ENCODE assay signal across 24 cellular contexts in the genomic region with DNA sequence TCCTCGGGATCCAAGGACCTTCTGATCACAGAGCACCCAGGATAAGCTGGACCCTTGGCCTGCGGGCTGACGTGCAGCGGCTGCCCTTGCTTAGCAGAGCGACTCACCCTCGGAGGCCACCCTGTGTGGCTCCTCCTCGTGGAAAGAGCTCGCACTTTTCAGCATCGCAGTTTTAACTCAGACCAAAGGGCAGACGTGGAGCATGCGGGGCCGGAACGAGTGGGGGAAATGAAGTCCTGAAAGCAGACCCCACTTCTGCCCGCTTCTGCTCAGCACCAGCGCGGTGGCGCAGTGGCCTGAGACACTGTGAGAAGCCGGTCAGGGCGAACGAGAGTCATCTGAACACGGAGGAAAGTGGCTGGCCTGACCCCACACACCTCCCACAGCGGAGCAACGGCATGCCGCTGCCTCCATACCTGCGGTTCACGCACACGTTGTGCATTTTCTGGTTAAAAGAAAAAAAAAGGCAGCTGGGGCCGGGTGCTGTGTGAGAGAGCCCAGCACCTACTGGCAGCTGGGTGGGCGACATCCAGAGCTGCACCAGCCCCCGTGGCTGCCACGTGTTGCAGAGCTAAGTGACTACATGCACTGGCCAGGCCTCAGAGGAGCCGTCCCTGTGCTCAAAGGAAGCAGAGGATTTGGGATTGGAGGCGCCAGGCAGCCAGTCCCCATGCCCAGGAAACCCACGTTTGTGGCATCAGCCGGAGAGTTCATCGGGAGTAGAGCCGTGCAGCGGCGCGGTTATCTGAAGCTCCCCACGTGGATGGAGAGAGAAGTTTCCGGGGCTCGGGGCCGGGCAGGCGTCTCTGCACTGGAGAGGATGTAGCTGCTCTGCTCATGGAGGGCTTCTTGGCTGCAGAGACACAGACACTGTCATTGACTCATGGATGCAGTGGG.
A peak's percentile ranks its signal among the peaks of the same experiment; 100 is the strongest.
DNase-seq lines count a peak whose midpoint lies in the region; ATAC-seq and TF ChIP-seq lines count a peak whose summit lies in the region.
"Had no signal": no experiment of that assay in that cellular context is flagged by ENCODE, and none has a peak within 500 bp of the region (broad histone marks: within the 10 kb centered on the region; RNA-seq: fewer than 3 reads in every experiment).

No MANE protein-coding gene starts in this region.

- no peak for DNase-seq in stimulated activated naive CD8-positive, alpha-beta T cell treated with anti-CD3 and anti-CD28 coated beads, Interleukin-15, amount 100 ng/mL, for 72 hours
- no peak for DNase-seq in stimulated activated naive CD8-positive, alpha-beta T cell treated with anti-CD3 and anti-CD28 coated beads, Interleukin-15, Interleukin-2, amounts not matched to agents 100 U/mL and 50 U/mL, for 24 hours
- no peak for DNase-seq in nephron progenitor cell
- no peak for DNase-seq in prostate gland (ENCODE audit: low spot score)
- no peak for DNase-seq in HFFc6
- DNase-seq: activated CD4-positive, alpha-beta T cell treated with anti-CD3 and anti-CD28 coated beads for 48 hours; activated naive CD8-positive, alpha-beta T cell treated with anti-CD3 and anti-CD28 coated beads for 36 hours; dermis blood vessel endothelial cell; esophagus squamous epithelium; foreskin melanocyte; left lung; naive thymus-derived CD4-positive, alpha-beta T cell; pancreas; stimulated activated CD4-positive, alpha-beta T cell treated with anti-CD3 and anti-CD28 coated beads, Interleukin-4, amount 100 ng/mL, for 24 hours; stimulated activated naive CD4-positive, alpha-beta T cell; T-helper 2 cell; uterus had no signal

- H3K4me3 Mint-ChIP-seq in stimulated activated naive CD8-positive, alpha-beta T cell treated with anti-CD3 and anti-CD28 coated beads, Interleukin-15, amount 100 ng/mL, for 72 hours, result no peak overlapping the region
- H3K4me3 Mint-ChIP-seq in nephron progenitor cell, result no peak overlapping the region
- H3K4me3 Mint-ChIP-seq in HFFc6, result no peak overlapping the region
- H3K4me3 Mint-ChIP-seq: activated naive CD8-positive, alpha-beta T cell treated with anti-CD3 and anti-CD28 coated beads for 36 hours; central memory CD8-positive, alpha-beta T cell; mesothelial cell of epicardium; naive thymus-derived CD4-positive, alpha-beta T cell had no signal

- TF ChIP-seq CTCF in VCaP (conservative IDR thresholded peaks at IDR 0.05) (no peak), nephron progenitor cell (IDR thresholded peaks at IDR 0.05) (no peak), prostate gland (IDR thresholded peaks at IDR 0.05) (no peak), HFFc6 (IDR thresholded peaks at IDR 0.05) (no peak)

- no peaks in the 10 kb centered on the region for H3K4me1 Mint-ChIP-seq in stimulated activated naive CD8-positive, alpha-beta T cell treated with anti-CD3 and anti-CD28 coated beads, Interleukin-15, amount 100 ng/mL, for 72 hours
- H3K4me1 Mint-ChIP-seq in nephron progenitor cell, result peaks cover 12% of the 10 kb centered on the region
- no peaks in the 10 kb centered on the region for H3K4me1 Mint-ChIP-seq in HFFc6 (ENCODE audit: low read depth)
- H3K4me1 Mint-ChIP-seq: activated naive CD8-positive, alpha-beta T cell treated with anti-CD3 and anti-CD28 coated beads for 36 hours; central memory CD8-positive, alpha-beta T cell; naive thymus-derived CD4-positive, alpha-beta T cell had no signal

- H3K36me3 ChIP-seq in prostate gland, result no peaks in the 10 kb centered on the region
- H3K36me3 ChIP-seq: uterus had no signal

- intact Hi-C loops in prostate gland (cut with DNase I), result no loop called here

- H3K27ac Mint-ChIP-seq in stimulated activated naive CD8-positive, alpha-beta T cell treated with anti-CD3 and anti-CD28 coated beads, Interleukin-15, amount 100 ng/mL, for 72 hours, result peak overlapping the region; percentile 61 to 90
- H3K27ac Mint-ChIP-seq in nephron progenitor cell (peak overlapping the region; percentile 85), HFFc6 (no peak overlapping the region)
- H3K27ac Mint-ChIP-seq: activated naive CD8-positive, alpha-beta T cell treated with anti-CD3 and anti-CD28 coated beads for 36 hours; mesothelial cell of epicardium had no signal

- H3K4me1 ChIP-seq in prostate gland (replicated peaks), result peaks cover 8% of the 10 kb centered on the region
- H3K4me1 ChIP-seq: pancreas, uterus had no signal

- H3K4me3 ChIP-seq in prostate gland, result no peak overlapping the region
- H3K4me3 ChIP-seq: esophagus squamous epithelium, left lung, pancreas, thoracic aorta, uterus had no signal

- 93% methylated on average over 45 of the region's 45 CpGs for whole genome bisulfite sequencing in prostate gland

- H3K27me3 Mint-ChIP-seq in stimulated activated naive CD8-positive, alpha-beta T cell treated with anti-CD3 and anti-CD28 coated beads, Interleukin-15, amount 100 ng/mL, for 72 hours, result no peaks in the 10 kb centered on the region
- no peaks in the 10 kb centered on the region for H3K27me3 Mint-ChIP-seq in nephron progenitor cell (ENCODE audit: low read depth, poor library complexity)
- peaks cover 2% of the 10 kb centered on the region for H3K27me3 Mint-ChIP-seq in HFFc6 (ENCODE audit: insufficient read depth)
- H3K27me3 Mint-ChIP-seq: activated naive CD8-positive, alpha-beta T cell treated with anti-CD3 and anti-CD28 coated beads for 36 hours; central memory CD8-positive, alpha-beta T cell; naive thymus-derived CD4-positive, alpha-beta T cell had no signal

- no peak for ATAC-seq in stimulated activated naive CD8-positive, alpha-beta T cell treated with anti-CD3 and anti-CD28 coated beads, Interleukin-15, amount 100 ng/mL, for 72 hours
- ATAC-seq in stimulated activated naive CD8-positive, alpha-beta T cell treated with anti-CD3 and anti-CD28 coated beads, Interleukin-15, Interleukin-2, amounts not matched to agents 100 U/mL and 50 U/mL, for 24 hours, result no peak
- no peak for ATAC-seq in GM21526 (IDR thresholded peaks at IDR 0.05; ENCODE audit: low FRiP score, unreplicated experiment)
- ATAC-seq: left lung; naive thymus-derived CD4-positive, alpha-beta T cell; pancreas; sciatic nerve; SK-N-SH treated with all-trans-retinoic acid at 6 μM for 48 hours had no signal

- no peaks in the 10 kb centered on the region for H3K27me3 ChIP-seq in prostate gland (replicated peaks; ENCODE audit: insufficient read depth)
- H3K27me3 ChIP-seq: esophagus squamous epithelium, left lung, pancreas, uterus had no signal

- no peak for TF ChIP-seq POLR2A in prostate gland (IDR thresholded peaks at IDR 0.05)

- H3K9me3 Mint-ChIP-seq in stimulated activated naive CD8-positive, alpha-beta T cell treated with anti-CD3 and anti-CD28 coated beads, Interleukin-15, amount 100 ng/mL, for 72 hours, result peaks cover 0 to 6% of the 10 kb centered on the region in 2 donors
- H3K9me3 Mint-ChIP-seq in nephron progenitor cell (no peaks in the 10 kb centered on the region), HFFc6 (no peaks in the 10 kb centered on the region)
- H3K9me3 Mint-ChIP-seq: activated naive CD8-positive, alpha-beta T cell treated with anti-CD3 and anti-CD28 coated beads for 36 hours; central memory CD8-positive, alpha-beta T cell; naive thymus-derived CD4-positive, alpha-beta T cell had no signal

- peaks cover 32% of the 10 kb centered on the region for H3K36me3 Mint-ChIP-seq in nephron progenitor cell (ENCODE audit: low read depth)
- H3K36me3 Mint-ChIP-seq in HFFc6 (ENCODE audit: low read depth), result peaks cover 29% of the 10 kb centered on the region

- H3K9me3 ChIP-seq in prostate gland, result no peaks in the 10 kb centered on the region
- H3K9me3 ChIP-seq: esophagus squamous epithelium, left lung, pancreas, thoracic aorta, uterus had no signal

- peak overlapping the region; percentile 11; the same call in 1 of the 2 replicates for H3K27ac ChIP-seq in VCaP
- H3K27ac ChIP-seq in prostate gland, result no peak overlapping the region
- H3K27ac ChIP-seq: esophagus squamous epithelium, left lung, pancreas, thoracic aorta, uterus had no signal
